In genomic region chr1:243945727-243946126, GRCh38 we compare ENCODE assay signal across 23 cellular contexts.
"Had no signal": no experiment of that assay in that cellular context is flagged by ENCODE, and none has a peak within 500 bp of the region (broad histone marks: within the 10 kb centered on the region; RNA-seq: fewer than 3 reads in every experiment).

No MANE protein-coding gene starts in this region.

- H3K27ac ChIP-seq: epithelial cell of prostate, lower lobe of right lung, prostate gland, right atrium auricular region, sigmoid colon, suprapubic skin, transverse colon, vagina had no signal

- H3K4me3 ChIP-seq: lower lobe of right lung, prostate gland, right atrium auricular region, sigmoid colon, suprapubic skin, transverse colon, vagina had no signal

- H3K36me3 Mint-ChIP-seq: immature natural killer cell; naive B cell; natural killer cell treated with Interleukin-12 subunit alpha and Interleukin-12 subunit beta and Interleukin-15 and Interleukin-18, amount 100 ng/mL, for 72 hours; stimulated activated memory B cell treated with anti-CD40 and anti-IgM and Interleukin-4, amounts not matched to agents 10 μg/mL and 1 μg/mL and 100 μg/mL, for 72 hours had no signal

- H3K36me3 ChIP-seq: lower lobe of right lung, prostate gland, right atrium auricular region, sigmoid colon, suprapubic skin, transverse colon, vagina had no signal

- H3K4me1 ChIP-seq: lower lobe of right lung, prostate gland, right atrium auricular region, sigmoid colon, suprapubic skin, transverse colon, vagina had no signal

- DNase-seq: cerebellar nuclear complex; cortex of kidney; effector memory CD8-positive, alpha-beta T cell; foreskin melanocyte; hypothalamus; immature natural killer cell; kidney glomerular epithelial cell; left ventricle myocardium superior; lower lobe of right lung; naive B cell; sigmoid colon; stimulated activated CD4-positive, alpha-beta T cell treated with anti-CD3 and anti-CD28 coated beads, Interleukin-4, amount 100 ng/mL, for 4 hours; stimulated activated naive CD8-positive, alpha-beta T cell treated with anti-CD3 and anti-CD28 coated beads, Interleukin-15, Interleukin-2, amounts not matched to agents 100 U/mL and 50 U/mL, for 24 hours; transverse colon had no signal

- H3K4me1 Mint-ChIP-seq: immature natural killer cell; naive B cell; stimulated activated memory B cell treated with anti-CD40 and anti-IgM and Interleukin-4, amounts not matched to agents 10 μg/mL and 1 μg/mL and 100 μg/mL, for 72 hours had no signal

- H3K27me3 ChIP-seq: right atrium auricular region, sigmoid colon, transverse colon, vagina had no signal

- H3K9me3 ChIP-seq: lower lobe of right lung, prostate gland, right atrium auricular region, sigmoid colon, suprapubic skin, transverse colon, vagina had no signal

- H3K4me3 Mint-ChIP-seq: effector memory CD8-positive, alpha-beta T cell; immature natural killer cell; naive B cell; natural killer cell treated with Interleukin-12 subunit alpha and Interleukin-12 subunit beta and Interleukin-15 and Interleukin-18, amount 100 ng/mL, for 72 hours; neural crest cell; stimulated activated memory B cell treated with anti-CD40 and anti-IgM and Interleukin-4, amounts not matched to agents 10 μg/mL and 1 μg/mL and 100 μg/mL, for 72 hours had no signal

- H3K9me3 Mint-ChIP-seq: effector memory CD8-positive, alpha-beta T cell; immature natural killer cell; naive B cell; natural killer cell treated with Interleukin-12 subunit alpha and Interleukin-12 subunit beta and Interleukin-15 and Interleukin-18, amount 100 ng/mL, for 72 hours; neural crest cell; stimulated activated memory B cell treated with anti-CD40 and anti-IgM and Interleukin-4, amounts not matched to agents 10 μg/mL and 1 μg/mL and 100 μg/mL, for 72 hours had no signal

- H3K27ac Mint-ChIP-seq: effector memory CD8-positive, alpha-beta T cell; immature natural killer cell; naive B cell; natural killer cell treated with Interleukin-12 subunit alpha and Interleukin-12 subunit beta and Interleukin-15 and Interleukin-18, amount 100 ng/mL, for 72 hours; stimulated activated memory B cell treated with anti-CD40 and anti-IgM and Interleukin-4, amounts not matched to agents 10 μg/mL and 1 μg/mL and 100 μg/mL, for 72 hours had no signal

- ATAC-seq: effector memory CD8-positive, alpha-beta T cell; esophagus mucosa; left ventricle myocardium superior; lower lobe of right lung; natural killer cell treated with Interleukin-12 subunit alpha and Interleukin-12 subunit beta and Interleukin-15 and Interleukin-18, amount 100 ng/mL, for 72 hours; stimulated activated memory B cell treated with anti-CD40 and anti-IgM and Interleukin-4, amounts not matched to agents 10 μg/mL and 1 μg/mL and 100 μg/mL, for 72 hours; stimulated activated naive CD8-positive, alpha-beta T cell treated with anti-CD3 and anti-CD28 coated beads, Interleukin-15, Interleukin-2, amounts not matched to agents 100 U/mL and 50 U/mL, for 24 hours had no signal
